ENCODE assay signal across 10 cellular contexts in the genomic region with DNA sequence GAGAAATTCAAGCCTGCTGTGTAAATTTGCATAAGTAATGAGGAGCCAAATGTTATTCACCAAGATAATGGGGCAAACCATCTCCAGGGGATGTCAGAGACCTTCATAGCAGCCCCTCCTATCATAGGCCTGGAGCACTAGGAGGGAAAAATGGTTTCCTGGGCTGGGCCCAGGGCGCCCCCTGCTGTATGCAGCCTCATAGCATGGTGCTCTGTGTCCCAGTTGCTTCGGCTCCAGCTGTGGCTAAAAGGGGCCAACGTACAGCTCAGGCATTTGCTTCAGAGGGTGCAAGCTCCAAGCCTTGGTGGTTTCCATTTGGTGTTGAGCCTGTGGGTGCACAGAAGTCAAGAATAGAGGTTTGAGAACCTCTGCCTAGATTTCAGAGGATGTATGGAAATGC.
A peak's percentile ranks its signal among the peaks of the same experiment; 100 is the strongest.
DNase-seq lines count a peak whose midpoint lies in the region; ATAC-seq and TF ChIP-seq lines count a peak whose summit lies in the region.
"Had no signal": no experiment of that assay in that cellular context is flagged by ENCODE, and none has a peak within 500 bp of the region (broad histone marks: within the 10 kb centered on the region; RNA-seq: fewer than 3 reads in every experiment).

No MANE protein-coding gene starts in this region.

- H3K4me1 ChIP-seq in upper lobe of right lung, result no peaks in the 10 kb centered on the region
- H3K4me1 ChIP-seq: pancreas had no signal

- no peaks in the 10 kb centered on the region for H3K36me3 ChIP-seq in upper lobe of right lung
- H3K36me3 ChIP-seq: pancreas had no signal

- H3K9me3 ChIP-seq in upper lobe of right lung, result no peaks in the 10 kb centered on the region
- H3K9me3 ChIP-seq: pancreas had no signal

- no peaks in the 10 kb centered on the region for H3K27me3 ChIP-seq in upper lobe of right lung

- TF ChIP-seq CTCF in LNCAP (IDR thresholded peaks at IDR 0.05) (peak; percentile 17; the same call in 1 of the 2 replicates), epithelial cell of proximal tubule (conservative IDR thresholded peaks at IDR 0.05; ENCODE audit: low read depth, low read length) (peak; percentile 25), upper lobe of right lung (IDR thresholded peaks at IDR 0.05) (peak; percentile 9)

- intact Hi-C loops in upper lobe of right lung (cut with DNase I), result no loop called here

- ATAC-seq in upper lobe of right lung (no peak), GM19324 (IDR thresholded peaks at IDR 0.05; ENCODE audit: low FRiP score, unreplicated experiment) (no peak)
- ATAC-seq: pancreas had no signal

- H3K27ac ChIP-seq in upper lobe of right lung, result no peak overlapping the region
- H3K27ac ChIP-seq: pancreas had no signal

- peak; percentile 0 for DNase-seq in stimulated activated CD4-positive, alpha-beta T cell treated with anti-CD3 and anti-CD28 coated beads, Interleukin-12 subunit alpha, Interleukin-12 subunit beta, amount 100 ng/mL, for 4 hours
- no peak for DNase-seq in stimulated activated CD4-positive, alpha-beta T cell treated with anti-CD3 and anti-CD28 coated beads, Interleukin-4, amount 100 ng/mL, for 4 hours
- DNase-seq in epithelial cell of proximal tubule (ENCODE audit: low read depth) (no peak), upper lobe of right lung (no peak), Ammon's horn (ENCODE audit: low spot score) (no peak), hepatic stellate cell (ENCODE audit: low spot score) (no peak)
- DNase-seq: effector CD4-positive, alpha-beta T cell had no signal

- H3K4me3 ChIP-seq in epithelial cell of proximal tubule (ENCODE audit: low read depth, low read length) (no peak overlapping the region), upper lobe of right lung (no peak overlapping the region)
- H3K4me3 ChIP-seq: pancreas had no signal
